In the genomic region with DNA sequence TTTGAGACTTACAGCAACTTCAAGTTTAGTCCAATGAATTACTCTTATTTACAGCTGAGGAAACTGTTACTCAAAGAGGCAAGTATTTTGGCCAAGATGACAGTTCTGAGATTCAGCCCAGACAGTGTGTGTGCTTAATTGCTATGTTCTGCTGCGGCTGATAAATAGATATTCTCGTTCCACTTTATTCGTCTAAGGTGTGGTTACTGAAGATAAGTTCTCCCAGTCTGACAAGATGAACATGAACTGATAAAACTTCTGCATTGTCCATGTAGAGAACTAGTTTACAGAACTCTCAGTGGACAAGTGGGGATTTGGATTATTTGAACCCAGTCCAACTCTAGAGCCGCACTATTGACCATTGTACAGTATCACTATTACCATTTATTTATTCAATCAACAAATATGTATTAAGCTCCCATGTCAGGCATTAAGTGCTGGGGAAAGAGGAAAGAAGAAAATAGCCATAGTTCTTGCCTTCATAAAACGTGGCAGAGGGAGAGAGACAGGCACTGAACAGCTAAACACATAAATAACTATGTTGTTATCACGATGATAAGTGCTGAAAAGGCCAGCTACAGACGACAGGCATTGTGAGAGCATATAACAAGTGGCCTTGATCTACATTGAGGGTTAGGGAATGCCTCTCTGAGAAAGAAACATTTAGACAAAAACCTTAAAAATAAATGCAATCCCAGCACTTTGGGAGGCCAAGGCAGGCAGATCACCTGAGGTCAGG, we compare ENCODE assay signal across 27 cellular contexts.
"Had no signal": no experiment of that assay in that cellular context is flagged by ENCODE, and none has a peak within 500 bp of the region (broad histone marks: within the 10 kb centered on the region; RNA-seq: fewer than 3 reads in every experiment).

No MANE protein-coding gene starts in this region.

- H3K36me3 ChIP-seq: colonic mucosa, esophagus squamous epithelium, pancreas, right lobe of liver, stomach, thyroid gland, vagina had no signal

- H3K4me3 ChIP-seq: colonic mucosa, esophagus squamous epithelium, lung, pancreas, right lobe of liver, stomach, thyroid gland, vagina had no signal

- H3K27ac ChIP-seq: colonic mucosa, epithelial cell of prostate, esophagus squamous epithelium, pancreas, right lobe of liver, stomach, thyroid gland, vagina had no signal

- H3K27me3 ChIP-seq: colonic mucosa, esophagus squamous epithelium, pancreas, right lobe of liver, stomach, thyroid gland, vagina had no signal

- H3K4me1 ChIP-seq: colonic mucosa, pancreas, thyroid gland, vagina had no signal

- H3K9me3 ChIP-seq: colonic mucosa, pancreas, right lobe of liver, thyroid gland, vagina had no signal

- ATAC-seq: left colon, natural killer cell, pancreas, right lobe of liver had no signal

- DNase-seq: colonic mucosa; effector CD8-positive, alpha-beta T cell; endodermal cell; esophagus squamous epithelium; foreskin melanocyte; glutamatergic neuron; hypothalamus; immature natural killer cell; islet precursor cell; kidney glomerular epithelial cell; left colon; natural killer cell; pancreas; retina; right lobe of liver; small intestine; stimulated activated CD4-positive, alpha-beta T cell treated with anti-CD3 and anti-CD28 coated beads, Interleukin-12 subunit alpha, Interleukin-12 subunit beta, amount 100 ng/mL, for 4 hours; stimulated activated CD4-positive, alpha-beta T cell treated with anti-CD3 and anti-CD28 coated beads, Interleukin-1b, Interleukin-23, amount 100 ng/mL, for 48 hours; stimulated activated CD4-positive, alpha-beta T cell treated with anti-CD3 and anti-CD28 coated beads, Interleukin-4, amount 100 ng/mL, for 1 hour; stimulated activated CD8-positive, alpha-beta memory T cell treated with anti-CD3 and anti-CD28 coated beads, Interleukin-4, amount 100 ng/mL, for 48 hours; stimulated activated naive CD4-positive, alpha-beta T cell treated with Interleukin-2 at 50 U/mL for 16 hours; stomach; thyroid gland; trophoblast cell had no signal
